Comparison of ENCODE assay signal across 1 cellular context in genomic region chr10:113087082-113088029, GRCh38.
A peak's percentile ranks its signal among the peaks of the same experiment; 100 is the strongest.
TF ChIP-seq lines count a peak whose summit lies in the region.

No MANE protein-coding gene starts in this region.

TF ChIP-seq in HEK293, 187 proteins besides CTCF, POLR2A, EP300 and RAD21 (continued from another document and continues in another):
- TF ChIP-seq ZNF501 (tag by site-specific recombination; IDR thresholded peaks at IDR 0.05) (no peak), OVOL3 (tag by site-specific recombination; IDR thresholded peaks at IDR 0.05) (no peak), KLF16 (tag by site-specific recombination; IDR thresholded peaks at IDR 0.05) (no peak), ZSCAN5A (tag by site-specific recombination; IDR thresholded peaks at IDR 0.05) (no peak), ZBTB17 (tag by site-specific recombination; IDR thresholded peaks at IDR 0.05) (0 out of 2 replicates have a peak, but pooled peaks have one; percentile 25), ZNF391 (tag by site-specific recombination; IDR thresholded peaks at IDR 0.05; ENCODE audit: borderline replicate concordance, low read depth) (no peak), AEBP2 (tag by site-specific recombination; IDR thresholded peaks at IDR 0.05; ENCODE audit: borderline replicate concordance) (no peak), ZNF626 (tag by site-specific recombination; IDR thresholded peaks at IDR 0.05) (no peak), ZNF426 (tag by site-specific recombination; IDR thresholded peaks at IDR 0.05) (no peak), ZNF140 (tag by site-specific recombination; IDR thresholded peaks at IDR 0.05) (no peak), ZNF335 (tag by site-specific recombination; conservative IDR thresholded peaks at IDR 0.05) (no peak), KLF9 (tag by site-specific recombination; IDR thresholded peaks at IDR 0.05; ENCODE audit: low read depth) (no peak), ZNF138 (tag by site-specific recombination; IDR thresholded peaks at IDR 0.05; ENCODE audit: borderline replicate concordance) (no peak), ZNF341 (tag by site-specific recombination; IDR thresholded peaks at IDR 0.05; ENCODE audit: low read depth) (no peak), ZNF596 (tag by site-specific recombination; IDR thresholded peaks at IDR 0.05) (no peak), ZNF670 (tag by site-specific recombination; IDR thresholded peaks at IDR 0.05; ENCODE audit: low read depth) (no peak), ZSCAN23 (tag by site-specific recombination; IDR thresholded peaks at IDR 0.05) (no peak), ZNF510 (tag by site-specific recombination; IDR thresholded peaks at IDR 0.05; ENCODE audit: insufficient replicate concordance) (no peak), ZNF239 (tag by site-specific recombination; IDR thresholded peaks at IDR 0.05) (no peak), ZNF624 (tag by site-specific recombination; IDR thresholded peaks at IDR 0.05) (no peak), ZNF112 (tag by site-specific recombination; IDR thresholded peaks at IDR 0.05) (no peak), ZNF169 (tag by site-specific recombination; IDR thresholded peaks at IDR 0.05) (no peak), ZNF157 (tag by site-specific recombination; IDR thresholded peaks at IDR 0.05) (no peak), ZNF23 (tag by site-specific recombination; IDR thresholded peaks at IDR 0.05; ENCODE audit: borderline replicate concordance) (no peak), ZNF292 (tag by site-specific recombination; IDR thresholded peaks at IDR 0.05; ENCODE audit: borderline replicate concordance, low read depth) (no peak), ZNF664 (tag by site-specific recombination; IDR thresholded peaks at IDR 0.05) (no peak), KLF1 (tag by site-specific recombination; IDR thresholded peaks at IDR 0.05) (no peak), PATZ1 (tag by site-specific recombination; IDR thresholded peaks at IDR 0.05) (no peak), ZNF692 (tag by site-specific recombination; IDR thresholded peaks at IDR 0.05) (no peak), ZNF324 (tag by site-specific recombination; IDR thresholded peaks at IDR 0.05) (no peak), ATF2 (tag by site-specific recombination; IDR thresholded peaks at IDR 0.05; ENCODE audit: low read depth) (no peak), REPIN1 (tag by site-specific recombination; IDR thresholded peaks at IDR 0.05; ENCODE audit: low read depth) (no peak), ZNF146 (tag by site-specific recombination; IDR thresholded peaks at IDR 0.05) (no peak), ZNF514 (tag by site-specific recombination; IDR thresholded peaks at IDR 0.05) (no peak), ZEB2 (tag by site-specific recombination; IDR thresholded peaks at IDR 0.05) (peak; percentile 63; the same call in 1 of the 2 replicates), ZNF24 (tag by site-specific recombination; IDR thresholded peaks at IDR 0.05) (peak; percentile 94), ZSCAN30 (tag by site-specific recombination; IDR thresholded peaks at IDR 0.05) (no peak), EGR2 (tag by site-specific recombination; IDR thresholded peaks at IDR 0.05; ENCODE audit: low read depth) (peak; percentile 59), ZBTB21 (tag by site-specific recombination; IDR thresholded peaks at IDR 0.05) (no peak), ZNF585B (tag by site-specific recombination; IDR thresholded peaks at IDR 0.05) (no peak), HOXC10 (CRISPR knock-in tag; IDR thresholded peaks at IDR 0.05) (no peak), ZNF701 (tag by site-specific recombination; IDR thresholded peaks at IDR 0.05) (no peak), ZNF792 (tag by site-specific recombination; IDR thresholded peaks at IDR 0.05) (no peak), PRDM10 (tag by site-specific recombination; IDR thresholded peaks at IDR 0.05) (peak; percentile 69), ZNF654 (tag by site-specific recombination; IDR thresholded peaks at IDR 0.05; ENCODE audit: low read depth) (no peak), MYNN (tag by site-specific recombination; IDR thresholded peaks at IDR 0.05; ENCODE audit: borderline replicate concordance) (no peak)
- TF ChIP-seq, protein P1, sequence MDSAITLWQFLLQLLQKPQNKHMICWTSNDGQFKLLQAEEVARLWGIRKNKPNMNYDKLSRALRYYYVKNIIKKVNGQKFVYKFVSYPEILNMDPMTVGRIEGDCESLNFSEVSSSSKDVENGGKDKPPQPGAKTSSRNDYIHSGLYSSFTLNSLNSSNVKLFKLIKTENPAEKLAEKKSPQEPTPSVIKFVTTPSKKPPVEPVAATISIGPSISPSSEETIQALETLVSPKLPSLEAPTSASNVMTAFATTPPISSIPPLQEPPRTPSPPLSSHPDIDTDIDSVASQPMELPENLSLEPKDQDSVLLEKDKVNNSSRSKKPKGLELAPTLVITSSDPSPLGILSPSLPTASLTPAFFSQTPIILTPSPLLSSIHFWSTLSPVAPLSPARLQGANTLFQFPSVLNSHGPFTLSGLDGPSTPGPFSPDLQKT (IDR thresholded peaks at IDR 0.05; ENCODE audit: borderline replicate concordance, low read depth, low read length): no peak
- TF ChIP-seq, protein P2, sequence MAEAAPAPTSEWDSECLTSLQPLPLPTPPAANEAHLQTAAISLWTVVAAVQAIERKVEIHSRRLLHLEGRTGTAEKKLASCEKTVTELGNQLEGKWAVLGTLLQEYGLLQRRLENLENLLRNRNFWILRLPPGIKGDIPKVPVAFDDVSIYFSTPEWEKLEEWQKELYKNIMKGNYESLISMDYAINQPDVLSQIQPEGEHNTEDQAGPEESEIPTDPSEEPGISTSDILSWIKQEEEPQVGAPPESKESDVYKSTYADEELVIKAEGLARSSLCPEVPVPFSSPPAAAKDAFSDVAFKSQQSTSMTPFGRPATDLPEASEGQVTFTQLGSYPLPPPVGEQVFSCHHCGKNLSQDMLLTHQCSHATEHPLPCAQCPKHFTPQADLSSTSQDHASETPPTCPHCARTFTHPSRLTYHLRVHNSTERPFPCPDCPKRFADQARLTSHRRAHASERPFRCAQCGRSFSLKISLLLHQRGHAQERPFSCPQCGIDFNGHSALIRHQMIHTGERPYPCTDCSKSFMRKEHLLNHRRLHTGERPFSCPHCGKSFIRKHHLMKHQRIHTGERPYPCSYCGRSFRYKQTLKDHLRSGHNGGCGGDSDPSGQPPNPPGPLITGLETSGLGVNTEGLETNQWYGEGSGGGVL (tag by site-specific recombination; IDR thresholded peaks at IDR 0.05): no peak
- TF ChIP-seq, protein P3, sequence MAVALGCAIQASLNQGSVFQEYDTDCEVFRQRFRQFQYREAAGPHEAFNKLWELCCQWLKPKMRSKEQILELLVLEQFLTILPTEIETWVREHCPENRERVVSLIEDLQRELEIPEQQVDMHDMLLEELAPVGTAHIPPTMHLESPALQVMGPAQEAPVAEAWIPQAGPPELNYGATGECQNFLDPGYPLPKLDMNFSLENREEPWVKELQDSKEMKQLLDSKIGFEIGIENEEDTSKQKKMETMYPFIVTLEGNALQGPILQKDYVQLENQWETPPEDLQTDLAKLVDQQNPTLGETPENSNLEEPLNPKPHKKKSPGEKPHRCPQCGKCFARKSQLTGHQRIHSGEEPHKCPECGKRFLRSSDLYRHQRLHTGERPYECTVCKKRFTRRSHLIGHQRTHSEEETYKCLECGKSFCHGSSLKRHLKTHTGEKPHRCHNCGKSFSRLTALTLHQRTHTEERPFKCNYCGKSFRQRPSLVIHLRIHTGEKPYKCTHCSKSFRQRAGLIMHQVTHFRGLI (tag by site-specific recombination; IDR thresholded peaks at IDR 0.05): no peak
- TF ChIP-seq, protein P4, sequence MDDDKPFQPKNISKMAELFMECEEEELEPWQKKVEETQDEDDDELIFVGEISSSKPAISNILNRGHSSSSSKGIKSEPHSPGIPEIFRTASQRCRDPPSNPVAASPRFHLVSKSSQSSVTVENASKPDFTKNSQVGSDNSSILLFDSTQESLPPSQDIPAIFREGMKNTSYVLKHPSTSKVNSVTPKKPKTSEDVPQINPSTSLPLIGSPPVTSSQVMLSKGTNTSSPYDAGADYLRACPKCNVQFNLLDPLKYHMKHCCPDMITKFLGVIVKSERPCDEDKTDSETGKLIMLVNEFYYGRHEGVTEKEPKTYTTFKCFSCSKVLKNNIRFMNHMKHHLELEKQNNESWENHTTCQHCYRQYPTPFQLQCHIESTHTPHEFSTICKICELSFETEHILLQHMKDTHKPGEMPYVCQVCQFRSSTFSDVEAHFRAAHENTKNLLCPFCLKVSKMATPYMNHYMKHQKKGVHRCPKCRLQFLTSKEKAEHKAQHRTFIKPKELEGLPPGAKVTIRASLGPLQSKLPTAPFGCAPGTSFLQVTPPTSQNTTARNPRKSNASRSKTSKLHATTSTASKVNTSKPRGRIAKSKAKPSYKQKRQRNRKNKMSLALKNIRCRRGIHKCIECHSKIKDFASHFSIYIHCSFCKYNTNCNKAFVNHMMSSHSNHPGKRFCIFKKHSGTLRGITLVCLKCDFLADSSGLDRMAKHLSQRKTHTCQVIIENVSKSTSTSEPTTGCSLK (tag by site-specific recombination; IDR thresholded peaks at IDR 0.05): no peak
